ENCODE assay signal across 8 cellular contexts in genomic region chr16:71288890-71289731, GRCh38. TPM values are rescaled to one million over a fixed set of nuclear protein-coding genes. Genes with fewer than 3 reads are reported as not detected.
A peak's percentile ranks its signal among the peaks of the same experiment; 100 is the strongest.
DNase-seq lines count a peak whose midpoint lies in the region; ATAC-seq and TF ChIP-seq lines count a peak whose summit lies in the region.

CMTR2 (minus strand) TSS chr16:71289402; CDS start chr16:71285920, 3,482 bp downstream.

- peak; percentile 95 for ATAC-seq in HG02759 (IDR thresholded peaks at IDR 0.05; ENCODE audit: unreplicated experiment)
- ATAC-seq in activated naive CD8-positive, alpha-beta T cell treated with anti-CD3 and anti-CD28 coated beads, Interleukin-2, amount 50 U/mL, for 24 hours = peak; percentile 97

- peaks cover 24% of the 10 kb centered on the region for H3K79me1 ChIP-seq in trophoblast cell (ENCODE audit: low read length)

- H3K4me3 Mint-ChIP-seq in activated naive CD8-positive, alpha-beta T cell treated with anti-CD3 and anti-CD28 coated beads, Interleukin-2, amount 50 U/mL, for 24 hours = peak within 1 kb of the TSS; percentile 85

- H3K79me2 ChIP-seq in trophoblast cell (ENCODE audit: control insufficient read depth, insufficient read depth, low read length, poor library complexity) = peaks cover 10% of the 10 kb centered on the region

- H3K27me3 ChIP-seq in cardiac muscle cell (no peaks in the 10 kb centered on the region), trophoblast cell (ENCODE audit: insufficient read depth, low read length) (no peaks in the 10 kb centered on the region), transverse colon (peaks cover 12% of the 10 kb centered on the region)

- H2AFZ ChIP-seq in trophoblast cell (ENCODE audit: insufficient read depth, low read length, poor library complexity) = peak within 1 kb of the TSS; percentile 30

- H3K9me3 ChIP-seq in cardiac muscle cell (ENCODE audit: low read depth) = no peaks in the 10 kb centered on the region
- H3K9me3 ChIP-seq in trophoblast cell (ENCODE audit: insufficient read depth, low read depth, low read length) = peaks cover 3% of the 10 kb centered on the region
- no peaks in the 10 kb centered on the region for H3K9me3 ChIP-seq in transverse colon

- peak within 1 kb of the TSS; percentile 71 for H3K4me3 ChIP-seq in GM12864 (ENCODE audit: low read depth, low read length)
- peak within 1 kb of the TSS; percentile 57 for H3K4me3 ChIP-seq in cardiac muscle cell
- peak within 1 kb of the TSS; percentile 80 for H3K4me3 ChIP-seq in trophoblast cell (ENCODE audit: low read depth, low read length)
- H3K4me3 ChIP-seq in transverse colon = peak within 1 kb of the TSS; percentile 50 to 71 (median 58)

- peaks cover 44% of the 10 kb centered on the region for H3K36me3 Mint-ChIP-seq in activated naive CD8-positive, alpha-beta T cell treated with anti-CD3 and anti-CD28 coated beads, Interleukin-2, amount 50 U/mL, for 24 hours (ENCODE audit: low read depth)

- H3K4ac ChIP-seq in trophoblast cell (ENCODE audit: low read depth, low read length) = peak within 1 kb of the TSS; percentile 24

- WGBS in trophoblast cell (ENCODE audit: extremely low coverage, insufficient coverage, insufficient read length) = no CpG with 5 or more reads among the region's 60 CpGs
- WGBS in transverse colon (ENCODE audit: low coverage in 1 of 2), 2 donors = 0 to 1% methylated on average over 1 to 36 of the region's 60 CpGs

- H4K91ac ChIP-seq in trophoblast cell (ENCODE audit: low read depth, low read length) = peak within 1 kb of the TSS; percentile 89

- H3K4me1 ChIP-seq in cardiac muscle cell (ENCODE audit: low read depth) = no peaks in the 10 kb centered on the region
- H3K4me1 ChIP-seq in trophoblast cell (ENCODE audit: control insufficient read depth in 1 of 2, insufficient read depth in 2 of 2, low read length in 2 of 2) = peaks cover 12 to 15% of the 10 kb centered on the region in 2 experiments
- H3K4me1 ChIP-seq in transverse colon = peaks cover 5 to 23% (median 11%) of the 10 kb centered on the region in 4 donors

- TF ChIP-seq POLR2A in transverse colon (IDR thresholded peaks at IDR 0.05) = peak; percentile 85

- H3K36me3 ChIP-seq in cardiac muscle cell = peaks cover 9% of the 10 kb centered on the region
- H3K36me3 ChIP-seq in trophoblast cell (ENCODE audit: control insufficient read depth in 1 of 2, insufficient read depth in 2 of 2, low read length in 2 of 2) = peaks cover 0 to 11% of the 10 kb centered on the region in 2 experiments
- peaks cover 0 to 20% (median 5%) of the 10 kb centered on the region in 4 donors for H3K36me3 ChIP-seq in transverse colon

- peak within 1 kb of the TSS; percentile 73 for H3K27ac Mint-ChIP-seq in activated naive CD8-positive, alpha-beta T cell treated with anti-CD3 and anti-CD28 coated beads, Interleukin-2, amount 50 U/mL, for 24 hours

- H3K27me3 Mint-ChIP-seq in activated naive CD8-positive, alpha-beta T cell treated with anti-CD3 and anti-CD28 coated beads, Interleukin-2, amount 50 U/mL, for 24 hours = peaks cover 17% of the 10 kb centered on the region

- H3K18ac ChIP-seq in trophoblast cell (ENCODE audit: low read length) = peak within 1 kb of the TSS; percentile 79

- no peak within 1 kb of the TSS for H3K23ac ChIP-seq in trophoblast cell (ENCODE audit: low read length)

- peak within 1 kb of the TSS; percentile 65 for H3K4me2 ChIP-seq in trophoblast cell (ENCODE audit: low read length)

- H2BK12ac ChIP-seq in trophoblast cell (ENCODE audit: low read length) = peak within 1 kb of the TSS; percentile 56

- H3K9me3 Mint-ChIP-seq in activated naive CD8-positive, alpha-beta T cell treated with anti-CD3 and anti-CD28 coated beads, Interleukin-2, amount 50 U/mL, for 24 hours = peaks cover 18% of the 10 kb centered on the region

- H2BK5ac ChIP-seq in trophoblast cell (ENCODE audit: low read depth, low read length, poor library complexity) = peak within 1 kb of the TSS; percentile 84

- TF ChIP-seq CTCF in GM12864 (IDR thresholded peaks at IDR 0.05; ENCODE audit: low read depth, low read length, missing control alignments) = no peak
- no peak for TF ChIP-seq CTCF in cardiac muscle cell (IDR thresholded peaks at IDR 0.05; ENCODE audit: low read depth, low read length)
- TF ChIP-seq CTCF in transverse colon (IDR thresholded peaks at IDR 0.05) = no peak

- peak within 1 kb of the TSS; percentile 81 for H3K14ac ChIP-seq in trophoblast cell (ENCODE audit: low read length)

- H4K8ac ChIP-seq in trophoblast cell (ENCODE audit: low read depth, low read length) = peak within 1 kb of the TSS; percentile 80

- in situ Hi-C loops in transverse colon (cut with MboI; ENCODE audit: low pct_ligation_motif_present in 1 of 4, low pct_unique_long_range_greater_than_20kb in 1 of 4, low sequenced_read_pairs in 3 of 4) = no loop called here

- intact Hi-C loops in transverse colon (cut with DNase I; ENCODE audit: low total_unique reads) = no loop called here

- H4K12ac ChIP-seq in trophoblast cell (ENCODE audit: low read depth, low read length) = peak within 1 kb of the TSS; percentile 90

- peaks cover 16% of the 10 kb centered on the region for H3K4me1 Mint-ChIP-seq in activated naive CD8-positive, alpha-beta T cell treated with anti-CD3 and anti-CD28 coated beads, Interleukin-2, amount 50 U/mL, for 24 hours

- DNase-seq in GM12864 (ENCODE audit: low read depth) = peak; percentile 95
- DNase-seq in NCI-H1417 (lab: John Stamatoyannopoulos, UW) = peak; percentile 93 to 96 (median 94)
- peak; percentile 88 to 95 for DNase-seq in SW 1271 (lab: John Stamatoyannopoulos, UW)
- DNase-seq in activated naive CD8-positive, alpha-beta T cell treated with anti-CD3 and anti-CD28 coated beads, Interleukin-2, amount 50 U/mL, for 24 hours = peak; percentile 90
- DNase-seq in cardiac muscle cell (ENCODE audit: low read depth in 1 of 2, low spot score in 1 of 2) = peak; percentile 99
- DNase-seq in trophoblast cell = peak; percentile 100
- DNase-seq in transverse colon = peak; percentile 96

- H3K9ac ChIP-seq in trophoblast cell (ENCODE audit: low read length) = peak within 1 kb of the TSS; percentile 85

- no peak for TF ChIP-seq EP300 in transverse colon (IDR thresholded peaks at IDR 0.05; ENCODE audit: low read depth)

- peak within 1 kb of the TSS; percentile 59 for H2BK120ac ChIP-seq in trophoblast cell (ENCODE audit: insufficient read depth, low read length, poor library complexity)

- H2AK5ac ChIP-seq in trophoblast cell (ENCODE audit: low read length) = peak within 1 kb of the TSS; percentile 99

- H3K27ac ChIP-seq in cardiac muscle cell (peak within 1 kb of the TSS; percentile 93), trophoblast cell (ENCODE audit: low read depth, low read length) (peak within 1 kb of the TSS; percentile 98), transverse colon (peak within 1 kb of the TSS; percentile 88 to 92 (median 90))

RNA-seq across cellular contexts. Expression of gene CMTR2, which starts in this region (rescaled TPM):
- total RNA-seq in cardiac muscle cell (21.5 and 38.6 TPM in 2 replicates), transverse colon (10 to 100 TPM; 10.5 to 36.7 (median 26.6) TPM)
- 13.9 and 20.4 TPM in 2 replicates for polyA plus RNA-seq in cardiac muscle cell
- polyA plus RNA-seq in trophoblast cell (2013) = 12.5 and 12.6 TPM in 2 replicates

Comparison
In these comparisons a context has a peak if more than half of its experiments do, and no peak if none do; other contexts are left out.
1. Peak in every context shown above with its lines: DNase-seq, ATAC-seq, H3K4me3 ChIP-seq and H3K27ac ChIP-seq.